ENCODE assay signal across 14 cellular contexts in genomic region chr17:39702901-39703893, GRCh38. TPM values are rescaled to one million over a fixed set of nuclear protein-coding genes. Genes with fewer than 3 reads are reported as not detected.
A peak's percentile ranks its signal among the peaks of the same experiment; 100 is the strongest.
DNase-seq lines count a peak whose midpoint lies in the region; TF ChIP-seq lines count a peak whose summit lies in the region.
"Had no signal": no experiment of that assay in that cellular context is flagged by ENCODE, and none has a peak within 500 bp of the region (broad histone marks: within the 10 kb centered on the region; RNA-seq: fewer than 3 reads in every experiment).

No MANE protein-coding gene starts in this region.

- H3K79me2 ChIP-seq in hepatocyte = peaks cover 86% of the 10 kb centered on the region

- no peaks in the 10 kb centered on the region for H3K9me2 ChIP-seq in hepatocyte (replicated peaks; ENCODE audit: insufficient read depth)

- peaks cover 58% of the 10 kb centered on the region for H4K20me1 ChIP-seq in hepatocyte (ENCODE audit: insufficient read depth, poor library complexity, severe bottlenecking)

- DNase-seq in GM19238 (ENCODE audit: insufficient read length, low spot score) (peak; percentile 47), NCI-H774 (lab: John Stamatoyannopoulos, UW) (peak; percentile 66), hepatocyte (ENCODE audit: low spot score) (no peak), HT-29 (ENCODE audit: low spot score) (no peak), HUDEP-2 (lab: John Stamatoyannopoulos, UW; ENCODE audit: unreplicated experiment in 76 of 76) (no peak), NCI-H187 (lab: John Stamatoyannopoulos, UW) (no peak), AG08395 (ENCODE audit: low spot score) (no peak)
- DNase-seq: dermis blood vessel endothelial cell, islet precursor cell, NCI-H146, T-cell, uterus had no signal

- H2AFZ ChIP-seq in hepatocyte = no peak overlapping the region

- TF ChIP-seq CTCF in hepatocyte (IDR thresholded peaks at IDR 0.05; ENCODE audit: poor library complexity) = no peak

- H3K4me1 ChIP-seq in hepatocyte (ENCODE audit: insufficient read depth) = peaks cover 55% of the 10 kb centered on the region
- peaks cover 43 to 65% (median 51%) of the 10 kb centered on the region in 3 donors for H3K4me1 ChIP-seq in skeletal muscle tissue (ENCODE audit: control insufficient read depth in 3 of 3, insufficient read depth in 3 of 3, low read length in 3 of 3)
- H3K4me1 ChIP-seq: uterus had no signal

- peak overlapping the region in 1 of 3 donors; percentile 9 for H3K9ac ChIP-seq in skeletal muscle tissue (ENCODE audit: low read depth in 1 of 3, low read length in 3 of 3)

- 43% methylated on average over 12 of the region's 12 CpGs for WGBS in hepatocyte (ENCODE audit: low lambda C conversion rate, missing lambda C conversion rate)

- H3K27me3 ChIP-seq in hepatocyte (no peaks in the 10 kb centered on the region), skeletal muscle tissue (ENCODE audit: control insufficient read depth in 3 of 3, insufficient read depth in 3 of 3, low read length in 3 of 3) (peaks cover 0 to 4% (median 0%) of the 10 kb centered on the region in 3 donors)
- H3K27me3 ChIP-seq: uterus had no signal

- no peak overlapping the region for H3K4me3 ChIP-seq in hepatocyte
- no peak overlapping the region for H3K4me3 ChIP-seq in skeletal muscle tissue (ENCODE audit: low read length in 3 of 3)
- H3K4me3 ChIP-seq: uterus had no signal

- H3K4me2 ChIP-seq in hepatocyte = peak overlapping the region; percentile 88

- H3K36me3 ChIP-seq in hepatocyte (replicated peaks; ENCODE audit: insufficient read depth, low read depth) (no peaks in the 10 kb centered on the region), skeletal muscle tissue (ENCODE audit: control insufficient read depth in 3 of 3, insufficient read depth in 3 of 3, low read length in 3 of 3) (peaks cover 7 to 14% (median 11%) of the 10 kb centered on the region in 3 donors)
- H3K36me3 ChIP-seq: uterus had no signal

- H3K27ac ChIP-seq in hepatocyte (peak overlapping the region; percentile 43), skeletal muscle tissue (ENCODE audit: low read depth, low read length) (peak overlapping the region; percentile 25)
- H3K27ac ChIP-seq: uterus had no signal

- H3K9me3 ChIP-seq in hepatocyte (ENCODE audit: low read depth) = no peaks in the 10 kb centered on the region
- H3K9me3 ChIP-seq in skeletal muscle tissue (ENCODE audit: control insufficient read depth in 3 of 3, low read length in 3 of 3) = no peaks in the 10 kb centered on the region
- H3K9me3 ChIP-seq: uterus had no signal

RNA-seq across cellular contexts. Expression of gene ERBB2, which starts 3.3 kb away (rescaled TPM):
- total RNA-seq in hepatocyte (77.7 and 93.1 TPM in 2 replicates), skeletal muscle tissue (69.9 TPM)
- polyA plus RNA-seq in hepatocyte = 72.9 and 76.4 TPM in 2 replicates
- 91.0 and 110 TPM in 2 replicates for total RNA-seq in HT-29 (2014; rRNA removed; shearing (Covaris generic))

RNA-seq across cellular contexts. Expression of gene PGAP3, which starts 15.3 kb away (rescaled TPM):
- total RNA-seq in hepatocyte (26.8 and 33.0 TPM in 2 replicates), skeletal muscle tissue (7.3 TPM)
- 35.4 and 35.6 TPM in 2 replicates for polyA plus RNA-seq in hepatocyte
- 34.6 and 39.1 TPM in 2 replicates for total RNA-seq in HT-29 (2014; rRNA removed; shearing (Covaris generic))

RNA-seq across cellular contexts. Expression of gene MIEN1, which starts 27.1 kb away (rescaled TPM):
- total RNA-seq in hepatocyte (37.2 and 72.6 TPM in 2 replicates), skeletal muscle tissue (6.3 TPM)
- 129 and 133 TPM in 2 replicates for polyA plus RNA-seq in hepatocyte
- 118 and 121 TPM in 2 replicates for total RNA-seq in HT-29 (2014; rRNA removed; shearing (Covaris generic))

RNA-seq across cellular contexts. Expression of gene GRB7, which starts 34.5 kb away (rescaled TPM):
- total RNA-seq in hepatocyte (19.0 and 22.8 TPM in 2 replicates), skeletal muscle tissue (not detected)
- 29.4 and 29.7 TPM in 2 replicates for polyA plus RNA-seq in hepatocyte
- 127 and 142 TPM in 2 replicates for total RNA-seq in HT-29 (2014; rRNA removed; shearing (Covaris generic))

RNA-seq across cellular contexts. Expression of gene PNMT, which starts 34.9 kb away (rescaled TPM):
- total RNA-seq in hepatocyte (51.9 and 64.5 TPM in 2 replicates), skeletal muscle tissue (0.52 TPM)
- 203 and 204 TPM in 2 replicates for polyA plus RNA-seq in hepatocyte
- total RNA-seq in HT-29 (2014; rRNA removed; shearing (Covaris generic)) = 0.25 and 0.65 TPM in 2 replicates
- total RNA-seq: activated T-helper 17 cell treated with anti-CD3 and anti-CD28 coated beads, Interleukin-2, amount 50 U/mL, for 72 hours had no signal

Comparison
In these comparisons a context has a peak if more than half of its experiments do, and no peak if none do; other contexts are left out.
1. DNase-seq: peak in GM19238 (single experiment) and NCI-H774 (single experiment); none in hepatocyte (single experiment), HT-29 (single experiment), HUDEP-2 (0 of 76), NCI-H187 (0 of 2) and AG08395 (single experiment).